Comparison of ENCODE assay signal across 9 cellular contexts in genomic region chr10:88810196-88810961, GRCh38. TPM values are rescaled to one million over a fixed set of nuclear protein-coding genes. Genes with fewer than 3 reads are reported as not detected.
DNase-seq lines count a peak whose midpoint lies in the region; ATAC-seq, FAIRE-seq and TF ChIP-seq lines count a peak whose summit lies in the region.
"Had no signal": no experiment of that assay in that cellular context is flagged by ENCODE, and none has a peak within 500 bp of the region (broad histone marks: within the 10 kb centered on the region; RNA-seq: fewer than 3 reads in every experiment).

No MANE protein-coding gene starts in this region.

- DNase-seq in activated gamma-delta T cell treated with Interleukin-2 at 50 U/mL for 16 hours: peak; percentile 29
- no peak for DNase-seq in activated gamma-delta T cell (lab: John Stamatoyannopoulos, UW)
- peak; percentile 81 for DNase-seq in Jurkat, Clone E6-1 (ENCODE audit: low read depth, low spot score)
- peak; percentile 48 for DNase-seq in RCC 7860 (ENCODE audit: low spot score)
- DNase-seq in mammary epithelial cell: peak; percentile 65
- peak; percentile 66 for DNase-seq in kidney tubule cell (ENCODE audit: low spot score)
- DNase-seq in transverse colon: no peak

- peak; percentile 85 to 87 for TF ChIP-seq CTCF in mammary epithelial cell (conservative IDR thresholded peaks at IDR 0.05 in 1 of 2, IDR thresholded peaks at IDR 0.05 in 1 of 2; ENCODE audit: extremely low read depth in 1 of 2, insufficient read depth in 1 of 2, low read depth in 1 of 2, low read length in 2 of 2)
- TF ChIP-seq CTCF in transverse colon (IDR thresholded peaks at IDR 0.05): peak; percentile 49 to 66 (median 60)

- H3K27me3 ChIP-seq in mammary epithelial cell (ENCODE audit: insufficient read depth, low read length) (no peaks in the 10 kb centered on the region), transverse colon (peaks cover 14% of the 10 kb centered on the region)

- peak; percentile 70 for FAIRE-seq in RCC 7860 (lab: Jason Lieb, UNC)

- in situ Hi-C loops in mammary epithelial cell (cut with MboI; ENCODE audit: low sequenced_read_pairs in 2 of 2): loop anchor here (5.0 to 10.0 kb wide), 3 partner anchors 118 to 246 kb away; no protein-coding TSS in a partner anchor
- in situ Hi-C loops in transverse colon (cut with MboI; ENCODE audit: low pct_ligation_motif_present in 1 of 4, low pct_unique_long_range_greater_than_20kb in 1 of 4, low sequenced_read_pairs in 3 of 4): loop anchor here in 2 of 4 donors (10.0 to 25.0 kb wide), 2 partner anchors 126 to 248 kb away; no protein-coding TSS in a partner anchor

- H2AFZ ChIP-seq in mammary epithelial cell (ENCODE audit: low read depth, low read length): no peak overlapping the region

- no peak for ATAC-seq in HG03342 (IDR thresholded peaks at IDR 0.05; ENCODE audit: unreplicated experiment)

- H3K79me2 ChIP-seq in mammary epithelial cell (ENCODE audit: insufficient read depth, low read length): no peaks in the 10 kb centered on the region

- no peak for TF ChIP-seq EP300 in transverse colon (IDR thresholded peaks at IDR 0.05; ENCODE audit: low read depth)

- intact Hi-C loops in mammary epithelial cell (cut with micrococcal nuclease): loop anchor here (1.0 to 5.0 kb wide), 5 partner anchors 117 to 960 kb away; partner anchors contain the start of gene RNLS
- intact Hi-C loops in transverse colon (cut with DNase I; ENCODE audit: low total_unique reads): no loop called here

- no peak overlapping the region for H3K9ac ChIP-seq in mammary epithelial cell (ENCODE audit: insufficient read depth, low read length)

- WGBS in mammary epithelial cell (ENCODE audit: low coverage, missing lambda C conversion rate): 21% methylated on average over 5 of the region's 5 CpGs
- 34 to 40% methylated on average over 5 of the region's 5 CpGs for WGBS in transverse colon (ENCODE audit: low coverage in 1 of 2), 2 donors

- no peak overlapping the region for H3K27ac ChIP-seq in mammary epithelial cell (ENCODE audit: insufficient read depth, low read depth, low read length)
- no peak overlapping the region for H3K27ac ChIP-seq in transverse colon

- no peaks in the 10 kb centered on the region for H4K20me1 ChIP-seq in mammary epithelial cell (ENCODE audit: insufficient read depth, low read length)

- CTCF ChIA-PET in mammary epithelial cell (lab: Charles Lee; ENCODE audit: low non-redundant PET): interaction anchor here (0.7 kb wide), 2 partner anchors 103 to 117 kb away, joined by 7 to 11 read pairs; no protein-coding TSS in a partner anchor

- H3K36me3 ChIP-seq in mammary epithelial cell (ENCODE audit: insufficient read depth, low read length): no peaks in the 10 kb centered on the region
- no peaks in the 10 kb centered on the region for H3K36me3 ChIP-seq in transverse colon

- TF ChIP-seq POLR2A in transverse colon (IDR thresholded peaks at IDR 0.05): no peak

- no TSS peak for BruUV-seq in mammary epithelial cell (replicated peaks; lab: Mats Ljungman, UMichigan)

- no peaks in the 10 kb centered on the region for H3K9me3 ChIP-seq in mammary epithelial cell (replicated peaks; ENCODE audit: insufficient read depth, low read length)
- no peaks in the 10 kb centered on the region for H3K9me3 ChIP-seq in transverse colon

- no peak overlapping the region for H3K4me3 ChIP-seq in Jurkat, Clone E6-1 (ENCODE audit: low read length)
- H3K4me3 ChIP-seq in mammary epithelial cell (replicated peaks in 1 of 3; ENCODE audit: insufficient read depth in 1 of 3, low read depth in 2 of 3, low read length in 3 of 3) (no peak overlapping the region), transverse colon (no peak overlapping the region)

- H3K4me1 ChIP-seq in mammary epithelial cell (ENCODE audit: insufficient read depth, low read length) (peaks cover 10% of the 10 kb centered on the region), transverse colon (no peaks in the 10 kb centered on the region)

- H3K4me2 ChIP-seq in mammary epithelial cell (ENCODE audit: insufficient read depth, low read depth, low read length): peak overlapping the region; percentile 13

- dilution Hi-C loops in mammary epithelial cell (cut with HindIII; ENCODE audit: low sequenced_read_pairs): no loop called here

RNA-seq across cellular contexts. Expression of gene LIPM, which starts 7.8 kb away (rescaled TPM):
- not detected for polyA plus RNA-seq in Jurkat, Clone E6-1 (2012; ENCODE audit: insufficient read depth, insufficient read length)
- not detected for total RNA-seq in mammary epithelial cell
- polyA plus RNA-seq in mammary epithelial cell: not detected
- not detected for polyA minus RNA-seq in mammary epithelial cell
- total RNA-seq in transverse colon: not detected
- total RNA-seq: temporal lobe had no signal

RNA-seq across cellular contexts. Expression of gene ANKRD22, which starts 41.3 kb away (rescaled TPM):
- polyA plus RNA-seq in Jurkat, Clone E6-1 (2012; ENCODE audit: insufficient read depth, insufficient read length): 1.3 TPM
- total RNA-seq in mammary epithelial cell (under 1 TPM in 1 of 2 donors, not detected in 1; 0.87 TPM), transverse colon (10 to 100 TPM in 1 of 4 donors, 1 to 10 TPM in 2, not detected in 1; 3.0 to 12.2 (median 6.1) TPM)
- polyA plus RNA-seq in mammary epithelial cell: 2.7 TPM
- not detected for polyA minus RNA-seq in mammary epithelial cell
- total RNA-seq: temporal lobe had no signal

RNA-seq across cellular contexts. Expression of gene LIPN, which starts 50.6 kb away (rescaled TPM):
- polyA plus RNA-seq in Jurkat, Clone E6-1 (2012; ENCODE audit: insufficient read depth, insufficient read length): not detected
- total RNA-seq in mammary epithelial cell: not detected
- polyA plus RNA-seq in mammary epithelial cell: not detected
- polyA minus RNA-seq in mammary epithelial cell: not detected
- under 1 TPM in 1 of 4 donors, not detected in 3; 0.48 TPM for total RNA-seq in transverse colon

Comparison
In these comparisons a context has a peak if more than half of its experiments do, and no peak if none do; other contexts are left out.
1. DNase-seq: peak in activated gamma-delta T cell treated with Interleukin-2 at 50 U/mL for 16 hours (single experiment), Jurkat, Clone E6-1 (single experiment), RCC 7860 (single experiment), mammary epithelial cell (single experiment) and kidney tubule cell (single experiment); none in activated gamma-delta T cell (single experiment) and transverse colon (single experiment).